Comparison of ENCODE assay signal across 10 cellular contexts in genomic region chr6:24923885-24924401, GRCh38. TPM values are rescaled to one million over a fixed set of nuclear protein-coding genes. Genes with fewer than 3 reads are reported as not detected.
DNase-seq lines count a peak whose midpoint lies in the region; ATAC-seq and FAIRE-seq lines count a peak whose summit lies in the region.
"Had no signal": no experiment of that assay in that cellular context is flagged by ENCODE, and none has a peak within 500 bp of the region (broad histone marks: within the 10 kb centered on the region; RNA-seq: fewer than 3 reads in every experiment).

No MANE protein-coding gene starts in this region.

- no peaks in the 10 kb centered on the region for H3K27me3 Mint-ChIP-seq in activated T-cell treated with anti-CD3 and anti-CD28 coated beads, Interleukin-2, amount 50 U/mL, for 72 hours (ENCODE audit: low read depth)
- H3K27me3 Mint-ChIP-seq: progenitor cell of endocrine pancreas had no signal

- H3K4me1 Mint-ChIP-seq in activated T-cell treated with anti-CD3 and anti-CD28 coated beads, Interleukin-2, amount 50 U/mL, for 72 hours (ENCODE audit: low read depth) = peaks cover 99% of the 10 kb centered on the region

- H3K9me3 Mint-ChIP-seq in activated T-cell treated with anti-CD3 and anti-CD28 coated beads, Interleukin-2, amount 50 U/mL, for 72 hours = peaks cover 6 to 11% of the 10 kb centered on the region in 2 donors

- peak overlapping the region; percentile 95 for H3K27ac Mint-ChIP-seq in activated T-cell treated with anti-CD3 and anti-CD28 coated beads, Interleukin-2, amount 50 U/mL, for 72 hours
- H3K27ac Mint-ChIP-seq: progenitor cell of endocrine pancreas had no signal

- FAIRE-seq in HTR-8/SVneo (lab: Jason Lieb, UNC) = no peak

- peak; percentile 57 to 58 for ATAC-seq in activated T-cell treated with anti-CD3 and anti-CD28 coated beads, Interleukin-2, amount 50 U/mL, for 72 hours (replicated peaks in 1 of 2)

- H3K4me3 Mint-ChIP-seq in activated T-cell treated with anti-CD3 and anti-CD28 coated beads, Interleukin-2, amount 50 U/mL, for 72 hours = peak overlapping the region; percentile 67 to 71

- DNase-seq in Ammon's horn (ENCODE audit: low spot score) (peak; percentile 22), ELF-1 (ENCODE audit: low read depth, low spot score) (peak; percentile 68), left kidney (ENCODE audit: low read depth, low spot score) (peak; percentile 32), epidermal melanocyte (ENCODE audit: insufficient read length, low spot score) (no peak), NCI-H146 (lab: John Stamatoyannopoulos, UW) (no peak), HT-29 (ENCODE audit: low spot score) (no peak), HTR-8/SVneo (ENCODE audit: insufficient read length, low spot score) (no peak)
- peak in 1 of 2 donors; percentile 34 for DNase-seq in activated T-cell treated with anti-CD3 and anti-CD28 coated beads, Interleukin-2, amount 50 U/mL, for 72 hours
- DNase-seq: stimulated activated naive CD4-positive, alpha-beta T cell treated with Interleukin-2 at 50 U/mL for 16 hours had no signal

- H3K36me3 Mint-ChIP-seq in activated T-cell treated with anti-CD3 and anti-CD28 coated beads, Interleukin-2, amount 50 U/mL, for 72 hours (ENCODE audit: insufficient read depth in 2 of 2) = peaks cover 11 to 12% of the 10 kb centered on the region in 2 donors

RNA-seq across cellular contexts. Expression of gene RIPOR2, which starts 11.8 kb away (rescaled TPM):
- 10 to 100 TPM; 67.0 to 69.7 TPM for total RNA-seq in activated T-cell treated with anti-CD3 and anti-CD28 coated beads, Interleukin-2, amount 50 U/mL, for 72 hours
- 0.20 and 0.29 TPM in 2 replicates for total RNA-seq in HT-29 (2014; rRNA removed; shearing (Covaris generic))

Comparison
In these comparisons a context has a peak if more than half of its experiments do, and no peak if none do; other contexts are left out.
1. DNase-seq: peak in Ammon's horn (single experiment), ELF-1 (single experiment) and left kidney (single experiment); none in epidermal melanocyte (single experiment), NCI-H146 (single experiment), HT-29 (single experiment) and HTR-8/SVneo (single experiment).
2. RNA of gene RIPOR2, which starts 11.8 kb away (total RNA-seq): 67.0 to 69.7 TPM in activated T-cell treated with anti-CD3 and anti-CD28 coated beads, Interleukin-2, amount 50 U/mL, for 72 hours; 0.20 to 0.29 TPM in HT-29; every median in the first group is over 10 times any median in the second.